ENCODE assay signal across 15 cellular contexts in the genomic region with DNA sequence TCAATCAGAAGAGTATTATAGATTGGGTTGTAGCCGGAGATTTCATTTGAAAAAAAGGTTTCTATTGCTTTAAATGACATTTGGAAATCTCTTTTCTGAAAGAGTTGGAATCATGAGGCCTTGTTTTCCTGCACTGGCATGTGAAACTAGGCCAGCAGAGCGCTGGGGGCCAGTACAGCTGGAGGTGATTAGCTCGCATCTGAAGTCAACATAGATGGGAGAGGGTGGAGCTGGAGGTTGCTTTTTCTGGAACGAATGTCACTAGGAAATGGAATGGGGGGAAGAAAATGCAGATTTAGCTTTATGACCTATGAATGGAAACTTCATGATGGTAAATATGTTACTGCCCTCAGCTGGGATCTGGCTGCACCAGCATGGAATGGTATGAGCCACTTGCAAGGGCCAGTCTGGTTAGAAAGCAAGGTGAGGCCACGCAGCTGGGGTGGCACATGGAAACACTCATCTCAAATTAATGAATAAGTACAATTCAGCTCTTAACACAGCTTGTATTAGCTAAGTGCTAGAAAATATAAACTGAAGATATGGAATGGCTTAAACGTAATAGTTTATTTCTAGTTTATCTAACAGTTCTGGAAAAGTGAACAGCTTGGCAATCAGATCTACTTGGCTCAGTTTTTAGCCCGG. TPM values are rescaled to one million over a fixed set of nuclear protein-coding genes. Genes with fewer than 3 reads are reported as not detected.
DNase-seq lines count a peak whose midpoint lies in the region; ATAC-seq and TF ChIP-seq lines count a peak whose summit lies in the region.
"Had no signal": no experiment of that assay in that cellular context is flagged by ENCODE, and none has a peak within 500 bp of the region (broad histone marks: within the 10 kb centered on the region; RNA-seq: fewer than 3 reads in every experiment).

No MANE protein-coding gene starts in this region.

- H3K4me1 Mint-ChIP-seq in brain: no peaks in the 10 kb centered on the region
- H3K4me1 Mint-ChIP-seq: naive thymus-derived CD8-positive, alpha-beta T cell had no signal

- peaks cover 46% of the 10 kb centered on the region for H3K36me3 Mint-ChIP-seq in brain

- TF ChIP-seq POLR2A in sigmoid colon (IDR thresholded peaks at IDR 0.05): no peak

- intact Hi-C loops in left cardiac atrium (cut with DNase I) (no loop called here), sigmoid colon (cut with DNase I) (no loop called here)

- peaks cover 0 to 9% (median 5%) of the 10 kb centered on the region in 5 experiments for H3K9me3 Mint-ChIP-seq in brain
- H3K9me3 Mint-ChIP-seq: activated naive CD4-positive, alpha-beta T cell treated with anti-CD3 and anti-CD28 coated beads, Interleukin-2, amount 50 U/mL, for 72 hours had no signal

- WGBS in sigmoid colon, 2 donors: 80 to 87% methylated on average over 7 of the region's 7 CpGs

- H3K4me1 ChIP-seq in sigmoid colon: no peaks in the 10 kb centered on the region
- H3K4me1 ChIP-seq: right lobe of liver had no signal

- no peak overlapping the region for H3K4me3 Mint-ChIP-seq in brain
- H3K4me3 Mint-ChIP-seq: naive thymus-derived CD8-positive, alpha-beta T cell had no signal

- TF ChIP-seq CTCF in AG09319 (IDR thresholded peaks at IDR 0.05; ENCODE audit: low read depth, low read length) (no peak; the same call in 1 of the 2 replicates), brain (conservative IDR thresholded peaks at IDR 0.05) (no peak), sigmoid colon (IDR thresholded peaks at IDR 0.05) (no peak)

- peak; percentile 70 to 76 for ATAC-seq in left cardiac atrium
- no peak for ATAC-seq in HG03565 (IDR thresholded peaks at IDR 0.05; ENCODE audit: unreplicated experiment)
- no peak for ATAC-seq in HG02885 (IDR thresholded peaks at IDR 0.05; ENCODE audit: poor library complexity, unreplicated experiment)
- ATAC-seq: activated naive CD4-positive, alpha-beta T cell treated with anti-CD3 and anti-CD28 coated beads, Interleukin-2, amount 50 U/mL, for 72 hours; naive thymus-derived CD8-positive, alpha-beta T cell; right lobe of liver had no signal

- H3K27ac ChIP-seq in sigmoid colon: peak overlapping the region in 1 of 4 donors; percentile 38
- H3K27ac ChIP-seq: right lobe of liver, WERI-Rb-1 had no signal

- DNase-seq in AG09319 (ENCODE audit: extremely low read depth, low read depth) (peak; percentile 72), left cardiac atrium (no peak), sigmoid colon (peak; percentile 68), pons (ENCODE audit: low spot score) (no peak)
- DNase-seq in stimulated activated CD4-positive, alpha-beta T cell treated with anti-CD3 and anti-CD28 coated beads, Interleukin-12 subunit alpha, Interleukin-12 subunit beta, amount 100 ng/mL, for 4 hours: no peak
- DNase-seq: kidney glomerular epithelial cell; naive thymus-derived CD8-positive, alpha-beta T cell; right lobe of liver; stomach; WERI-Rb-1 had no signal

- peaks cover 0 to 29% (median 5%) of the 10 kb centered on the region in 4 donors for H3K36me3 ChIP-seq in sigmoid colon
- H3K36me3 ChIP-seq: right lobe of liver had no signal

- no peaks in the 10 kb centered on the region for H3K27me3 ChIP-seq in sigmoid colon
- H3K27me3 ChIP-seq: right lobe of liver, stomach had no signal

- no peak for TF ChIP-seq EP300 in sigmoid colon (IDR thresholded peaks at IDR 0.05)

- H3K27ac Mint-ChIP-seq in brain: peak overlapping the region in 4 of 5 experiments; percentile 8 to 88 (median 64)
- H3K27ac Mint-ChIP-seq: activated naive CD4-positive, alpha-beta T cell treated with anti-CD3 and anti-CD28 coated beads, Interleukin-2, amount 50 U/mL, for 72 hours; naive thymus-derived CD8-positive, alpha-beta T cell had no signal

- H3K9me3 ChIP-seq in sigmoid colon: peaks cover 0 to 10% (median 0%) of the 10 kb centered on the region in 4 donors
- H3K9me3 ChIP-seq: right lobe of liver had no signal

- H3K4me3 ChIP-seq in sigmoid colon: no peak overlapping the region
- H3K4me3 ChIP-seq: right lobe of liver, stomach had no signal

- peaks cover 2% of the 10 kb centered on the region for H3K27me3 Mint-ChIP-seq in brain

RNA-seq across cellular contexts. Expression of gene SLC10A6, which starts 32.6 kb away (rescaled TPM):
- polyA plus RNA-seq in brain (ENCODE audit: insufficient read depth, low read depth, low replicate concordance) (not detected), sigmoid colon (under 1 TPM in 1 of 3 donors, not detected in 2; 0.20 TPM)
- total RNA-seq in left cardiac atrium (1 to 10 TPM in 1 of 2 donors, under 1 TPM in 1; 0.76 to 1.4 TPM), sigmoid colon (1 to 10 TPM in 3 of 4 donors, not detected in 1; 1.1 to 2.8 (median 2.1) TPM)
- total RNA-seq: activated naive CD4-positive, alpha-beta T cell treated with anti-CD3 and anti-CD28 coated beads, Interleukin-2, amount 50 U/mL, for 72 hours; frontal cortex had no signal
- polyA plus RNA-seq: naive thymus-derived CD8-positive, alpha-beta T cell had no signal

Comparison
In these comparisons a context has a peak if more than half of its experiments do, and no peak if none do; other contexts are left out.
1. DNase-seq: peak in AG09319 (single experiment) and sigmoid colon (single experiment); none in left cardiac atrium (single experiment), stimulated activated CD4-positive, alpha-beta T cell treated with anti-CD3 and anti-CD28 coated beads, Interleukin-12 subunit alpha, Interleukin-12 subunit beta, amount 100 ng/mL, for 4 hours (single experiment) and pons (single experiment).
2. ATAC-seq: peak in left cardiac atrium (2 of 2); none in HG03565 (single experiment) and HG02885 (single experiment).